Comparison of ENCODE assay signal across 4 cellular contexts in genomic region chr17:61819265-61819664, GRCh38. TPM values are rescaled to one million over a fixed set of nuclear protein-coding genes. Genes with fewer than 3 reads are reported as not detected.
DNase-seq lines count a peak whose midpoint lies in the region; ATAC-seq, FAIRE-seq and TF ChIP-seq lines count a peak whose summit lies in the region.
"Not testable (repeated sequence)": the region's sequence is repeated elsewhere in the genome, so short reads cannot be mapped to it uniquely, and the experiment has no call there.

No MANE protein-coding gene starts in this region.

- FAIRE-seq in GM12878 (lab: Jason Lieb, UNC); K562 (lab: Jason Lieb, UNC): not testable (repeated sequence)

- peaks cover 62% of the 10 kb centered on the region for H3K36me3 Mint-ChIP-seq in nephron progenitor cell (ENCODE audit: low read depth)

- H3K27ac Mint-ChIP-seq in nephron progenitor cell = peak overlapping the region; percentile 34

- not testable (repeated sequence) for DNase-seq in GM12878 (ENCODE audit: low read depth, low spot score); K562 (ENCODE audit: extremely low read depth in 1 of 4, low spot score in 3 of 4); nephron progenitor cell

- not testable (repeated sequence) for H3K9me1 ChIP-seq in K562 (ENCODE audit: control insufficient read depth, insufficient read depth, low read length)

- CTCF ChIA-PET in HEK293 (lab: Yijun Ruan, JAX) = not testable (repeated sequence)
- CTCF ChIA-PET in GM12878 (lab: Yijun Ruan, JAX) = interaction anchor here (0.6 kb wide), 1 partner anchor 183 kb away, joined by 3 read pairs; no protein-coding TSS in a partner anchor
- CTCF ChIA-PET in K562 (lab: Yijun Ruan, JAX; ENCODE audit: low intra/inter-chr PET ratio) = interaction anchor here (0.7 kb wide), 1 partner anchor 1167 kb away, joined by 3 read pairs; no protein-coding TSS in a partner anchor

- H3K27ac ChIP-seq in HEK293 (ENCODE audit: extremely low read depth, low read depth, low read length); GM12878 (ENCODE audit: control insufficient read depth, insufficient read depth); K562 (ENCODE audit: extremely low read depth, low read depth, low read length): not testable (repeated sequence)

- not testable (repeated sequence) for H3K27me3 ChIP-seq in GM12878 (replicated peaks in 1 of 2; ENCODE audit: control insufficient read depth in 2 of 2, insufficient read depth in 2 of 2, low read length in 1 of 2); K562 (ENCODE audit: control insufficient read depth in 2 of 2, insufficient read depth in 2 of 2, low read length in 2 of 2)

- not testable (repeated sequence) for H3K4me3 Mint-ChIP-seq in nephron progenitor cell

- BruUV-seq in GM12878 (replicated peaks; lab: Mats Ljungman, UMichigan); K562 (replicated peaks; lab: Mats Ljungman, UMichigan): not testable (repeated sequence)

- 98% methylated on average over 3 of the region's 3 CpGs for WGBS in GM12878 (ENCODE audit: insufficient coverage, insufficient replicate concordance, low lambda C conversion rate, missing lambda C conversion rate)
- 76% methylated on average over 3 of the region's 3 CpGs for WGBS in K562 (ENCODE audit: insufficient coverage, low coverage, missing lambda C conversion rate)

- RAD21 ChIA-PET in GM12878 (lab: Charles Lee; ENCODE audit: unreplicated experiment) = not testable (repeated sequence)

- H3K4me2 ChIP-seq in GM12878 (ENCODE audit: control insufficient read depth, insufficient read depth); K562 (ENCODE audit: insufficient read depth, low read length): not testable (repeated sequence)

- TF ChIP-seq CTCF in HEK293 (tag by site-specific recombination; IDR thresholded peaks at IDR 0.05); GM12878 (IDR thresholded peaks at IDR 0.05 in 2 of 3, conservative IDR thresholded peaks at IDR 0.05 in 1 of 3; ENCODE audit: control insufficient read depth in 2 of 3, extremely low read depth in 1 of 3, insufficient read depth in 1 of 3, low read depth in 3 of 3, low read length in 3 of 3); K562 (IDR thresholded peaks at IDR 0.05 in 2 of 3, conservative IDR thresholded peaks at IDR 0.05 in 1 of 3; ENCODE audit: insufficient read depth in 2 of 3, low read depth in 1 of 3, low read length in 3 of 3); nephron progenitor cell (IDR thresholded peaks at IDR 0.05): not testable (repeated sequence)

- not testable (repeated sequence) for H3K4me3 ChIP-seq in HEK293 (ENCODE audit: low read depth, low read length); GM12878; K562

- POLR2A ChIA-PET in HEK293 (lab: Yijun Ruan, JAX); GM12878 (lab: Charles Lee); K562 (lab: Yijun Ruan, JAX): not testable (repeated sequence)

- H4K20me1 ChIP-seq in GM12878 (ENCODE audit: control insufficient read depth, insufficient read depth); K562 (replicated peaks; ENCODE audit: control insufficient read depth, insufficient read depth, low read length): not testable (repeated sequence)

- not testable (repeated sequence) for H3K27me3 Mint-ChIP-seq in nephron progenitor cell (ENCODE audit: low read depth, poor library complexity)

- not testable (repeated sequence) for H3K9ac ChIP-seq in GM12878 (ENCODE audit: control insufficient read depth, insufficient read depth, low read length); K562 (ENCODE audit: insufficient read depth in 1 of 2, low read depth in 2 of 2, low read length in 2 of 2)

- not testable (repeated sequence) for H3K4me1 Mint-ChIP-seq in nephron progenitor cell

- in situ Hi-C loops in GM12878 (cut with MboI); K562 (cut with MboI): not testable (repeated sequence)

- not testable (repeated sequence) for H3K4me1 ChIP-seq in HEK293 (ENCODE audit: control insufficient read depth, insufficient read depth, low read length); GM12878 (ENCODE audit: control insufficient read depth, insufficient read depth, low read length); K562 (replicated peaks in 1 of 2; ENCODE audit: control insufficient read depth in 2 of 2, insufficient read depth in 2 of 2, low read length in 2 of 2)

- ATAC-seq in GM12878, K562: not testable (repeated sequence)

- not testable (repeated sequence) for TF ChIP-seq POLR2A in GM12878 (IDR thresholded peaks at IDR 0.05; ENCODE audit: low read depth, low read length); K562 (conservative IDR thresholded peaks at IDR 0.05)

- H3K79me2 ChIP-seq in GM12878 (ENCODE audit: control insufficient read depth, insufficient read depth, low read length); K562 (ENCODE audit: control insufficient read depth, insufficient read depth, low read length): not testable (repeated sequence)

- H2AFZ ChIP-seq in GM12878 (ENCODE audit: control insufficient read depth, low read depth, low read length); K562 (ENCODE audit: low read depth, low read length): not testable (repeated sequence)

- H3K36me3 ChIP-seq in HEK293 (ENCODE audit: control insufficient read depth in 2 of 2, insufficient read depth in 1 of 2, low read length in 2 of 2) = peaks cover 12 to 36% of the 10 kb centered on the region in 2 experiments
- not testable (repeated sequence) for H3K36me3 ChIP-seq in GM12878 (ENCODE audit: control insufficient read depth in 2 of 2, insufficient read depth in 2 of 2, low read length in 1 of 2)
- H3K36me3 ChIP-seq in K562 (ENCODE audit: control insufficient read depth, insufficient read depth, low read length) = peaks cover 16% of the 10 kb centered on the region

- not testable (repeated sequence) for TF ChIP-seq EP300 in GM12878 (IDR thresholded peaks at IDR 0.05; ENCODE audit: borderline replicate concordance in 1 of 2, control insufficient read depth in 1 of 2, low read depth in 2 of 2, low read length in 2 of 2); K562 (IDR thresholded peaks at IDR 0.05; ENCODE audit: low read length)

- intact Hi-C loops in GM12878 (cut with micrococcal nuclease; ENCODE audit: unreplicated experiment); K562 (cut with micrococcal nuclease): not testable (repeated sequence)

- not testable (repeated sequence) for H3K9me3 ChIP-seq in HEK293 (ENCODE audit: control insufficient read depth, insufficient read depth, low read depth, low read length); GM12878 (replicated peaks; ENCODE audit: control insufficient read depth, insufficient read depth, low read length); K562 (replicated peaks; ENCODE audit: control insufficient read depth, insufficient read depth, low read depth, low read length)

- SMC1A ChIA-PET in GM12878 (lab: Charles Lee; ENCODE audit: uncharacterized antibody, unreplicated experiment) = not testable (repeated sequence)

- TF ChIP-seq RAD21 in GM12878 (IDR thresholded peaks at IDR 0.05; ENCODE audit: insufficient read depth, low read depth, low read length); K562 (CRISPR knock-in tag; conservative IDR thresholded peaks at IDR 0.05 in 1 of 2, IDR thresholded peaks at IDR 0.05 in 1 of 2): not testable (repeated sequence)

- peaks cover 16% of the 10 kb centered on the region for H3K9me3 Mint-ChIP-seq in nephron progenitor cell

RNA-seq across cellular contexts. Expression of gene BRIP1, which starts 44.1 kb away (rescaled TPM):
- 65.4 and 73.6 TPM in 2 replicates for total RNA-seq in GM12878 (2013; cell fraction: nucleolus; rRNA removed)
- 20.0 and 23.1 TPM in 2 replicates for total RNA-seq in GM12878 (2014; rRNA removed)
- 24.2 and 25.6 TPM in 2 replicates for total RNA-seq in GM12878 (2014; rRNA removed; fragmentation: Illumina TruSeq; extraction: Trizol)
- 14.5 and 15.0 TPM in 2 replicates for total RNA-seq in GM12878 (2021)
- polyA plus RNA-seq in GM12878 (2011; ENCODE audit: low read depth) = 2.6 TPM
- 12.3 and 20.7 TPM in 2 replicates for polyA plus RNA-seq in GM12878 (2011; rRNA removed)
- 4.4 and 5.3 TPM in 2 replicates for polyA plus RNA-seq in GM12878 (2011; cell fraction: cytosol; rRNA removed)
- 9.0 and 11.1 TPM in 2 replicates for polyA plus RNA-seq in GM12878 (2011; cell fraction: nucleus; rRNA removed)
- 4.9 and 6.0 TPM in 2 replicates for polyA plus RNA-seq in GM12878 (2012)
- 18.6 and 22.4 TPM in 2 replicates for polyA plus RNA-seq in GM12878 (2014; fragmentation: Illumina TruSeq; extraction: Trizol)
- 1 to 10 TPM; 4.0 to 4.2 TPM for polyA plus RNA-seq in GM12878 (2014; fragmentation: Nextera tagmentation; extraction: Ambion mirVana)
- 8.1 and 8.7 TPM in 2 replicates for polyA plus RNA-seq in GM12878 (2014; rRNA removed)
- 10 to 100 TPM; 12.2 to 13.4 TPM for polyA plus RNA-seq in GM12878 (2016; fragmentation: Nextera tagmentation; extraction: Ambion mirVana)
- polyA minus RNA-seq in GM12878 (2011; rRNA and poly(A)+ RNA removed) = 32.0 and 34.5 TPM in 2 replicates
- 6.3 and 7.4 TPM in 2 replicates for polyA minus RNA-seq in GM12878 (2011; cell fraction: cytosol; rRNA and poly(A)+ RNA removed)
- polyA minus RNA-seq in GM12878 (2011; cell fraction: nucleus; rRNA and poly(A)+ RNA removed) = 21.9 and 47.4 TPM in 2 replicates
- 43.6 and 131 TPM in 2 replicates for total RNA-seq in K562 (2011; cell fraction: chromatin; rRNA removed; ENCODE audit: low replicate concordance)
- 15.2 and 23.4 TPM in 2 replicates for total RNA-seq in K562 (2011; cell fraction: nucleolus; rRNA removed)
- total RNA-seq in K562 (2011; cell fraction: nucleoplasm; rRNA removed) = 46.1 and 76.3 TPM in 2 replicates
- total RNA-seq in K562 (2014; rRNA removed) = 10.3 and 11.0 TPM in 2 replicates
- total RNA-seq in K562 (2014; rRNA removed; fragmentation: Illumina TruSeq; extraction: Trizol) = 16.8 and 18.6 TPM in 2 replicates
- total RNA-seq in K562 (2015; rRNA removed; fragmentation: Illumina TruSeq; extraction: Trizol) = 14.9 and 17.5 TPM in 2 replicates
- total RNA-seq in K562 (2021) = 9.7 and 11.7 TPM in 2 replicates
- polyA plus RNA-seq in K562 (2011; rRNA removed) = 14.4 and 17.4 TPM in 2 replicates
- polyA plus RNA-seq in K562 (2011; cell fraction: cytosol; rRNA removed) = 1.9 and 5.6 TPM in 2 replicates
- 11.9 and 18.2 TPM in 2 replicates for polyA plus RNA-seq in K562 (2011; cell fraction: nucleus; rRNA removed)
- polyA plus RNA-seq in K562 (2012) = 5.3 and 6.3 TPM in 2 replicates
- 10.1 and 10.3 TPM in 2 replicates for polyA plus RNA-seq in K562 (2014; fragmentation: Illumina TruSeq; extraction: Trizol)
- polyA plus RNA-seq in K562 (2014; fragmentation: Nextera tagmentation; extraction: Ambion mirVana) = 1 to 10 TPM; 2.4 to 3.6 TPM
- 9.1 and 11.2 TPM in 2 replicates for polyA plus RNA-seq in K562 (2014; rRNA removed)
- polyA minus RNA-seq in K562 (2011; rRNA and poly(A)+ RNA removed) = 55.1 and 57.7 TPM in 2 replicates
- polyA minus RNA-seq in K562 (2011; cell fraction: cytosol; rRNA and poly(A)+ RNA removed) = 7.3 and 9.8 TPM in 2 replicates
- polyA minus RNA-seq in K562 (2011; cell fraction: nucleus; rRNA and poly(A)+ RNA removed) = 28.5 and 46.5 TPM in 2 replicates
